Comparison of ENCODE assay signal across 8 cellular contexts in the genomic region with DNA sequence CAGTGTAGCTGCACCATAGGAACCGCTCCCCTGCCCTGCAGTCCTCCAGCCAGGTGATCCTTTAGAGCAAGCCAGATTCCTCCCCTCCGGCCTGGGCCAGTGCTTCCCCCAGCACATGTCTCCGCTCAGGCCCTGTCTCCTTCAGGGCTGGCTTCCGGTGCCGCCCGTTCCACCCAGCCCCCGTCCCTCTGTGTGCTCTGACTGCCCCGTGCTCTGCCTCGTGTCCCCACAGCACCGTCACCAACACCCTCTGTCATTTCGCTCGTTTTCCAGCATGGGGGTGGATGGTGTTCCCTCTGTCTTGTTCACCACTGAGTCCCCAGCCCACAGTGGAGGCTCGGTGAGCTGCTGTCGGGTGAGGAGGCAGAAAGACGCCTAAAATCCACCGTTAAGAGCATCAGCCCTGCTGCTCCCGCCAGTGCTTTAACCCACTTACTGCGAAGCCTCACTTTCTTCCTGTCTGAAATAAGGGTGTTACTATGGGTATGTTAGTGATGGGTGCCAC. TPM values are rescaled to one million over a fixed set of nuclear protein-coding genes. Genes with fewer than 3 reads are reported as not detected.
A peak's percentile ranks its signal among the peaks of the same experiment; 100 is the strongest.
DNase-seq lines count a peak whose midpoint lies in the region; ATAC-seq and TF ChIP-seq lines count a peak whose summit lies in the region.

No MANE protein-coding gene starts in this region.

- H3K4me1 ChIP-seq in CD4-positive, CD25-positive, alpha-beta regulatory T cell (ENCODE audit: control insufficient read depth, insufficient read depth, low read length, poor library complexity, severe bottlenecking): peaks cover 75% of the 10 kb centered on the region
- H3K4me1 ChIP-seq in gastroesophageal sphincter (peaks cover 7 to 77% (median 62%) of the 10 kb centered on the region in 3 donors), upper lobe of left lung (peaks cover 71 to 85% (median 77%) of the 10 kb centered on the region in 4 donors)

- peaks cover 20 to 86% (median 50%) of the 10 kb centered on the region in 4 donors for H3K4me1 Mint-ChIP-seq in CD4-positive, CD25-positive, alpha-beta regulatory T cell
- peaks cover 40 to 55% (median 51%) of the 10 kb centered on the region in 3 donors for H3K4me1 Mint-ChIP-seq in IgD-negative memory B cell
- H3K4me1 Mint-ChIP-seq in activated T-cell treated with anti-CD3 and anti-CD28 coated beads, Interleukin-2, amount 50 U/mL, for 72 hours (ENCODE audit: low read depth): peaks cover 85% of the 10 kb centered on the region

- H3K27ac Mint-ChIP-seq in CD4-positive, CD25-positive, alpha-beta regulatory T cell: peak overlapping the region; percentile 92 to 99 (median 94)
- peak overlapping the region; percentile 82 to 97 (median 97) for H3K27ac Mint-ChIP-seq in IgD-negative memory B cell
- H3K27ac Mint-ChIP-seq in activated T-cell treated with anti-CD3 and anti-CD28 coated beads, Interleukin-2, amount 50 U/mL, for 72 hours: peak overlapping the region; percentile 76

- peak; percentile 62 to 70 for ATAC-seq in CD4-positive, CD25-positive, alpha-beta regulatory T cell (ENCODE audit: low read depth in 2 of 2)
- ATAC-seq in activated T-cell treated with anti-CD3 and anti-CD28 coated beads, Interleukin-2, amount 50 U/mL, for 72 hours (replicated peaks in 1 of 2): peak; percentile 54 to 68
- ATAC-seq in gastroesophageal sphincter: peak; percentile 77
- ATAC-seq in upper lobe of left lung (ENCODE audit: low FRiP score in 2 of 2): peak; percentile 75 to 76
- ATAC-seq in HG03045 (IDR thresholded peaks at IDR 0.05; ENCODE audit: unreplicated experiment): no peak
- ATAC-seq in GM21360 (IDR thresholded peaks at IDR 0.05; ENCODE audit: unreplicated experiment): no peak

- no peaks in the 10 kb centered on the region for H3K27me3 Mint-ChIP-seq in CD4-positive, CD25-positive, alpha-beta regulatory T cell
- H3K27me3 Mint-ChIP-seq in IgD-negative memory B cell: no peaks in the 10 kb centered on the region
- no peaks in the 10 kb centered on the region for H3K27me3 Mint-ChIP-seq in activated T-cell treated with anti-CD3 and anti-CD28 coated beads, Interleukin-2, amount 50 U/mL, for 72 hours (ENCODE audit: low read depth)

- peaks cover 17% of the 10 kb centered on the region for H3K36me3 ChIP-seq in CD4-positive, CD25-positive, alpha-beta regulatory T cell (ENCODE audit: control insufficient read depth, insufficient read depth, low read length)
- peaks cover 0 to 8% of the 10 kb centered on the region in 2 donors for H3K36me3 ChIP-seq in gastroesophageal sphincter
- peaks cover 1 to 11% (median 8%) of the 10 kb centered on the region in 4 donors for H3K36me3 ChIP-seq in upper lobe of left lung

- H3K27me3 ChIP-seq in CD4-positive, CD25-positive, alpha-beta regulatory T cell (ENCODE audit: control insufficient read depth, insufficient read depth, low read length): no peaks in the 10 kb centered on the region
- no peaks in the 10 kb centered on the region for H3K27me3 ChIP-seq in gastroesophageal sphincter
- no peaks in the 10 kb centered on the region for H3K27me3 ChIP-seq in upper lobe of left lung

- H3K4me3 Mint-ChIP-seq in CD4-positive, CD25-positive, alpha-beta regulatory T cell: peak overlapping the region; percentile 78 to 90 (median 88)
- H3K4me3 Mint-ChIP-seq in IgD-negative memory B cell: peak overlapping the region; percentile 72 to 91 (median 83)
- H3K4me3 Mint-ChIP-seq in activated T-cell treated with anti-CD3 and anti-CD28 coated beads, Interleukin-2, amount 50 U/mL, for 72 hours: peak overlapping the region; percentile 87 to 89

- TF ChIP-seq EP300 in gastroesophageal sphincter (IDR thresholded peaks at IDR 0.05): no peak
- TF ChIP-seq EP300 in upper lobe of left lung (IDR thresholded peaks at IDR 0.05): peak in 1 of 4 donors; percentile 23

- H3K9me3 Mint-ChIP-seq in CD4-positive, CD25-positive, alpha-beta regulatory T cell: no peaks in the 10 kb centered on the region
- peaks cover 0 to under 1% (median 0%) of the 10 kb centered on the region in 3 donors for H3K9me3 Mint-ChIP-seq in IgD-negative memory B cell
- H3K9me3 Mint-ChIP-seq in activated T-cell treated with anti-CD3 and anti-CD28 coated beads, Interleukin-2, amount 50 U/mL, for 72 hours: peaks cover 0 to 1% of the 10 kb centered on the region in 2 donors

- H3K36me3 Mint-ChIP-seq in CD4-positive, CD25-positive, alpha-beta regulatory T cell: peaks cover 9% of the 10 kb centered on the region
- H3K36me3 Mint-ChIP-seq in IgD-negative memory B cell: peaks cover 5% of the 10 kb centered on the region
- H3K36me3 Mint-ChIP-seq in activated T-cell treated with anti-CD3 and anti-CD28 coated beads, Interleukin-2, amount 50 U/mL, for 72 hours (ENCODE audit: insufficient read depth in 2 of 2): peaks cover 6 to 12% of the 10 kb centered on the region in 2 donors

- H3K27ac ChIP-seq in CD4-positive, CD25-positive, alpha-beta regulatory T cell (ENCODE audit: insufficient read depth, low read length, poor library complexity, severe bottlenecking): peak overlapping the region; percentile 88
- peak overlapping the region; percentile 30 to 80 (median 68) for H3K27ac ChIP-seq in gastroesophageal sphincter
- H3K27ac ChIP-seq in upper lobe of left lung: peak overlapping the region; percentile 78 to 92 (median 86)

- TF ChIP-seq CTCF in gastroesophageal sphincter (IDR thresholded peaks at IDR 0.05): no peak
- TF ChIP-seq CTCF in upper lobe of left lung (IDR thresholded peaks at IDR 0.05): no peak

- peak; percentile 35 to 84 (median 62) for DNase-seq in CD4-positive, CD25-positive, alpha-beta regulatory T cell
- peak; percentile 63 to 71 for DNase-seq in activated T-cell treated with anti-CD3 and anti-CD28 coated beads, Interleukin-2, amount 50 U/mL, for 72 hours
- DNase-seq in posterior vena cava (ENCODE audit: low spot score): peak; percentile 88
- DNase-seq in upper lobe of left lung: peak; percentile 73 to 81

- WGBS in gastroesophageal sphincter (ENCODE audit: low coverage in 1 of 2), 2 donors: 0 to 33% methylated on average over 1 to 7 of the region's 18 CpGs
- 29 to 40% methylated on average over 15 to 18 of the region's 18 CpGs for WGBS in upper lobe of left lung, 2 donors

- H3K9me3 ChIP-seq in CD4-positive, CD25-positive, alpha-beta regulatory T cell (ENCODE audit: control insufficient read depth in 2 of 2, low read length in 2 of 2): no peaks in the 10 kb centered on the region
- H3K9me3 ChIP-seq in gastroesophageal sphincter: no peaks in the 10 kb centered on the region
- no peaks in the 10 kb centered on the region for H3K9me3 ChIP-seq in upper lobe of left lung

- no peak for TF ChIP-seq POLR2A in gastroesophageal sphincter (IDR thresholded peaks at IDR 0.05)
- peak in 1 of 4 donors; percentile 13 for TF ChIP-seq POLR2A in upper lobe of left lung (IDR thresholded peaks at IDR 0.05)

- intact Hi-C loops in posterior vena cava (cut with DNase I): no loop called here

- H3K4me3 ChIP-seq in CD4-positive, CD25-positive, alpha-beta regulatory T cell (ENCODE audit: low read depth, low read length): peak overlapping the region; percentile 78
- H3K4me3 ChIP-seq in gastroesophageal sphincter: peak overlapping the region in 1 of 2 donors; percentile 11
- peak overlapping the region in 2 of 4 donors; percentile 4 to 20 for H3K4me3 ChIP-seq in upper lobe of left lung

RNA-seq across cellular contexts. Expression of a gene that starts 54.5 kb away (rescaled TPM):
- 6.2 TPM for total RNA-seq in CD4-positive, CD25-positive, alpha-beta regulatory T cell
- 1 to 10 TPM; 1.6 to 3.0 (median 1.8) TPM for polyA plus RNA-seq in CD4-positive, CD25-positive, alpha-beta regulatory T cell
- 4.6 TPM for polyA plus RNA-seq in IgD-negative memory B cell
- 1 to 10 TPM; 5.0 to 5.6 TPM for total RNA-seq in activated T-cell treated with anti-CD3 and anti-CD28 coated beads, Interleukin-2, amount 50 U/mL, for 72 hours
- total RNA-seq in gastroesophageal sphincter: 1 to 10 TPM in 2 of 4 donors, under 1 TPM in 2; 0.40 to 3.3 (median 0.92) TPM
- total RNA-seq in posterior vena cava: under 1 TPM; 0.46 to 1.00 TPM
- total RNA-seq in upper lobe of left lung: 1 to 10 TPM; 1.7 to 7.3 (median 3.1) TPM

RNA-seq across cellular contexts. Expression of a gene that starts 55.2 kb away (rescaled TPM):
- 196 TPM for total RNA-seq in CD4-positive, CD25-positive, alpha-beta regulatory T cell
- polyA plus RNA-seq in CD4-positive, CD25-positive, alpha-beta regulatory T cell: 100 to 1,000 TPM; 358 to 453 (median 400) TPM
- polyA plus RNA-seq in IgD-negative memory B cell: 324 TPM
- total RNA-seq in activated T-cell treated with anti-CD3 and anti-CD28 coated beads, Interleukin-2, amount 50 U/mL, for 72 hours: 100 to 1,000 TPM; 229 to 263 TPM
- total RNA-seq in gastroesophageal sphincter (100 to 1,000 TPM in 1 of 4 donors, 10 to 100 TPM in 3; 41.6 to 113 (median 71.4) TPM), posterior vena cava (100 to 1,000 TPM; 217 to 248 TPM), upper lobe of left lung (100 to 1,000 TPM in 3 of 6 donors, 10 to 100 TPM in 3; 24.3 to 305 (median 112) TPM)

RNA-seq across cellular contexts. Expression of a gene that starts 55.3 kb away (rescaled TPM):
- total RNA-seq in CD4-positive, CD25-positive, alpha-beta regulatory T cell: 134 TPM
- polyA plus RNA-seq in CD4-positive, CD25-positive, alpha-beta regulatory T cell: 10 to 100 TPM in 1 of 4 donors, 1 to 10 TPM in 3; 8.1 to 13.9 (median 9.7) TPM
- 16.6 TPM for polyA plus RNA-seq in IgD-negative memory B cell
- 100 to 1,000 TPM; 100 to 126 TPM for total RNA-seq in activated T-cell treated with anti-CD3 and anti-CD28 coated beads, Interleukin-2, amount 50 U/mL, for 72 hours
- total RNA-seq in gastroesophageal sphincter (10 to 100 TPM; 30.9 to 69.0 (median 36.6) TPM), posterior vena cava (10 to 100 TPM; 54.3 to 70.9 TPM), upper lobe of left lung (100 to 1,000 TPM in 2 of 6 donors, 10 to 100 TPM in 4; 60.8 to 182 (median 88.0) TPM)

Comparison
In these comparisons a context has a peak if more than half of its experiments do, and no peak if none do; other contexts are left out.
1. ATAC-seq: peak in CD4-positive, CD25-positive, alpha-beta regulatory T cell (2 of 2), activated T-cell treated with anti-CD3 and anti-CD28 coated beads, Interleukin-2, amount 50 U/mL, for 72 hours (2 of 2), gastroesophageal sphincter (single experiment) and upper lobe of left lung (2 of 2); none in HG03045 (single experiment) and GM21360 (single experiment).
2. Peak in every context shown above with its lines, with median percentiles within 50 percentile points of each other: DNase-seq, H3K27ac ChIP-seq, H3K27ac Mint-ChIP-seq and H3K4me3 Mint-ChIP-seq.